1 cellular context compared by ENCODE assay signal in the genomic region with DNA sequence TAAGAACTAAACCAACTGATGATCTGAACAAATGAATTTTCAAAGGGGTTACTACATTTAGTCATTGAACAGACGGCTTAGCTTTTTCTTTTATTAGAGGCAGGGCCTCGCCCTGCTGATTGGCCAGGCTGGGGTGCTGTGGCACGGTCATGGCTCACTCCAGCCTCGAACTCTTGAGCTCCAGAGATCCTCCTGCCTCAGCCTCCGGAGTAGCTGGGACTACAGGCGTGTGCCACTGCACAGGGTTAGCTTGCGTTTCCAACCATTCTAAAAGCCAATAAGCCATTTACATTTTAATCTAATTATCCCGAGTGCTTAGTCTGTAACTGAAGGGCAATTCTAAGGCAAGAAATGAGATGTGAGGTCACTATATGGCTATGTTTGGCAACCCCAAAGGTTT.
TF ChIP-seq lines count a peak whose summit lies in the region.

No MANE protein-coding gene starts in this region.

TF ChIP-seq in GM12878, 131 proteins besides CTCF, POLR2A, EP300 and RAD21:
- TF ChIP-seq TCF3 (IDR thresholded peaks at IDR 0.05; ENCODE audit: borderline replicate concordance, insufficient read depth, low read depth, low read length) (no peak), SIN3A (IDR thresholded peaks at IDR 0.05; ENCODE audit: low read depth, low read length) (0 out of 2 replicates have a peak, but pooled peaks have one; percentile 14), CREM (IDR thresholded peaks at IDR 0.05; ENCODE audit: low read depth) (0 out of 2 replicates have a peak, but pooled peaks have one; percentile 12), ZNF24 (IDR thresholded peaks at IDR 0.05) (0 out of 2 replicates have a peak, but pooled peaks have one; percentile 23), ZNF384 (IDR thresholded peaks at IDR 0.05; ENCODE audit: borderline replicate concordance, low read depth, low read length) (no peak)
